Comparison of ENCODE assay signal across 30 cellular contexts in genomic region chr2:221334466-221334865, GRCh38.
"Had no signal": no experiment of that assay in that cellular context is flagged by ENCODE, and none has a peak within 500 bp of the region (broad histone marks: within the 10 kb centered on the region; RNA-seq: fewer than 3 reads in every experiment).

No MANE protein-coding gene starts in this region.

- H3K27ac ChIP-seq: adrenal gland, body of pancreas, epithelial cell of prostate, esophagus squamous epithelium, gastroesophageal sphincter, hepatocyte, parathyroid adenoma, psoas muscle, right atrium auricular region, stomach, thyroid gland, upper lobe of right lung had no signal

- H3K79me2 ChIP-seq: hepatocyte, parathyroid adenoma had no signal

- H3K27me3 ChIP-seq: adrenal gland, body of pancreas, esophagus squamous epithelium, gastroesophageal sphincter, hepatocyte, right atrium auricular region, stomach, thyroid gland, upper lobe of right lung had no signal

- DNase-seq: activated CD4-positive, alpha-beta T cell treated with anti-CD3 and anti-CD28 coated beads for 36 hours; activated CD4-positive, CD25-positive, alpha-beta regulatory T cell; activated CD8-positive, alpha-beta memory T cell treated with anti-CD3 and anti-CD28 coated beads, Interleukin-2, amount 10 ng/mL, durations not matched to agents 7 days and 5 days; activated CD8-positive, alpha-beta T cell treated with anti-CD3 and anti-CD28 coated beads, Interleukin-2, amount 10 ng/mL, durations not matched to agents 7 days and 5 days; activated effector memory CD4-positive, alpha-beta T cell treated with anti-CD3 and anti-CD28 coated beads, Interleukin-2, amount 50 U/mL, for 16 hours; activated naive CD4-positive, alpha-beta T cell treated with anti-CD3 and anti-CD28 coated beads for 36 hours; activated naive CD8-positive, alpha-beta T cell treated with anti-CD3 and anti-CD28 coated beads for 36 hours; adrenal gland; aorta; body of pancreas; dermis blood vessel endothelial cell; effector CD4-positive, alpha-beta T cell; esophagus squamous epithelium; islet precursor cell; left colon; mammary epithelial cell; naive thymus-derived CD4-positive, alpha-beta T cell; nucleus accumbens; psoas muscle; stimulated activated CD4-positive, alpha-beta T cell treated with anti-CD3 and anti-CD28 coated beads, Interleukin-2, amount 100 ng/mL, for 24 hours; stimulated activated naive B cell treated with anti-CD40 and anti-IgM and Interleukin-4, amounts not matched to agents 10 μg/mL and 1 μg/mL and 100 μg/mL, for 72 hours; stomach; thyroid gland; upper lobe of right lung had no signal

- H3K9me3 ChIP-seq: adrenal gland, body of pancreas, esophagus squamous epithelium, gastroesophageal sphincter, psoas muscle, right atrium auricular region, stomach, thyroid gland, upper lobe of right lung had no signal

- H3K9ac ChIP-seq: parathyroid adenoma had no signal

- H3K4me3 ChIP-seq: adrenal gland, body of pancreas, esophagus squamous epithelium, gastroesophageal sphincter, hepatocyte, psoas muscle, right atrium auricular region, smooth muscle cell, stomach, thyroid gland, upper lobe of right lung had no signal

- H3K36me3 ChIP-seq: adrenal gland, esophagus squamous epithelium, gastroesophageal sphincter, right atrium auricular region, stomach, thyroid gland, upper lobe of right lung had no signal

- H3K4me1 ChIP-seq: adrenal gland, body of pancreas, esophagus squamous epithelium, gastroesophageal sphincter, parathyroid adenoma, psoas muscle, right atrium auricular region, stomach, thyroid gland, upper lobe of right lung had no signal

- H3K4me2 ChIP-seq: hepatocyte, smooth muscle cell had no signal

- H2AFZ ChIP-seq: hepatocyte, parathyroid adenoma had no signal

- ATAC-seq: activated CD4-positive, alpha-beta T cell treated with anti-CD3 and anti-CD28 coated beads for 36 hours; activated CD8-positive, alpha-beta memory T cell treated with anti-CD3 and anti-CD28 coated beads, Interleukin-2, amount 10 ng/mL, durations not matched to agents 7 days and 5 days; activated CD8-positive, alpha-beta T cell treated with anti-CD3 and anti-CD28 coated beads, Interleukin-2, amount 10 ng/mL, durations not matched to agents 7 days and 5 days; body of pancreas; gastroesophageal sphincter; left colon; naive thymus-derived CD4-positive, alpha-beta T cell; psoas muscle; stimulated activated naive B cell treated with anti-CD40 and anti-IgM and Interleukin-4, amounts not matched to agents 10 μg/mL and 1 μg/mL and 100 μg/mL, for 72 hours; upper lobe of right lung had no signal
